6 cellular contexts compared by ENCODE assay signal in the genomic region with DNA sequence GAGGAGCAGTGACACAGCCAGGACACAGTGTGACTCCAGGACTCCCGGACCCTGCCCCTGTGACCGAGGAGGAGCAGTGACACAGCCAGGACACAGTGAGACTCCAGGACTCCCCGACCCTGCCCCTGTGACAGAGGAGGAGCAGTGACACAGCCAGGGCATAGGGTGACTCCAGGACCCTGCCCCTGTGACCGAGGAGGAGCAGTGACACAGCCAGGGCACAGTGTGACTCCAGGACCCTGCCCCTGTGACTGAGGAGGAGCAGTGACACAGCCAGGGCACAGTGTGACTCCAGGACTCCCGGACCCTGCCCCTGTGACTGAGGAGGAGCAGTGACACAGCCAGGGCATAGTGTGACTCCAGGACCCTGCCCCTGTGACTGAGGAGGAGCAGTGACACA. TPM values are rescaled to one million over a fixed set of nuclear protein-coding genes. Genes with fewer than 3 reads are reported as not detected.
DNase-seq lines count a peak whose midpoint lies in the region; ATAC-seq, FAIRE-seq and TF ChIP-seq lines count a peak whose summit lies in the region.
"Not testable (repeated sequence)": the region's sequence is repeated elsewhere in the genome, so short reads cannot be mapped to it uniquely, and the experiment has no call there.

No MANE protein-coding gene starts in this region.

- POLR2A ChIA-PET in HepG2 (lab: Yijun Ruan, JAX), result not testable (repeated sequence)

- not testable (repeated sequence) for ATAC-seq in HepG2

- not testable (repeated sequence) for TF ChIP-seq CTCF in bronchial epithelial cell (IDR thresholded peaks at IDR 0.05; ENCODE audit: insufficient read depth, low read length, severe bottlenecking); HepG2 (CRISPR knock-in tag; IDR thresholded peaks at IDR 0.05); osteocyte (IDR thresholded peaks at IDR 0.05)

- peaks cover 14% of the 10 kb centered on the region for H3K9me3 Mint-ChIP-seq in osteocyte (ENCODE audit: unreplicated experiment)

- H3K36me3 ChIP-seq in bronchial epithelial cell (ENCODE audit: control insufficient read depth, insufficient read depth, low read length); HepG2 (replicated peaks in 1 of 2; ENCODE audit: control insufficient read depth in 1 of 2, insufficient read depth in 2 of 2, low read length in 2 of 2): not testable (repeated sequence)

- WGBS in HepG2 (ENCODE audit: low lambda C conversion rate), result no CpG with 5 or more reads among the region's 5 CpGs

- FAIRE-seq in HTR-8/SVneo (lab: Jason Lieb, UNC), result peak; percentile 33
- peak; percentile 62 for FAIRE-seq in bronchial epithelial cell (lab: Jason Lieb, UNC)
- FAIRE-seq in HepG2 (lab: Jason Lieb, UNC), result not testable (repeated sequence)
- FAIRE-seq in urothelium cell line (lab: Jason Lieb, UNC), result peak; percentile 69

- H3K4me1 ChIP-seq in HepG2 (ENCODE audit: insufficient read depth, low read length), result peaks cover 11% of the 10 kb centered on the region; the same call in 1 of the 2 replicates

- not testable (repeated sequence) for H3K36me3 Mint-ChIP-seq in osteocyte (ENCODE audit: unreplicated experiment)

- in situ Hi-C loops in HepG2 (cut with HindIII; ENCODE audit: extremely low pct_ligation_motif_present, low pct_unique_long_range_greater_than_20kb), result not testable (repeated sequence)

- H3K27me3 Mint-ChIP-seq in osteocyte (ENCODE audit: unreplicated experiment), result not testable (repeated sequence)

- not testable (repeated sequence) for H3K27ac Mint-ChIP-seq in osteocyte (ENCODE audit: unreplicated experiment)

- H3K27ac ChIP-seq in HepG2 (ENCODE audit: extremely low read length, insufficient read depth, low read length), result not testable (repeated sequence)

- TF ChIP-seq POLR2A in HepG2 (IDR thresholded peaks at IDR 0.05; ENCODE audit: insufficient read depth in 1 of 2, low read depth in 2 of 2, low read length in 2 of 2), result not testable (repeated sequence)

- not testable (repeated sequence) for H3K4me3 Mint-ChIP-seq in osteocyte (ENCODE audit: unreplicated experiment)

- BruUV-seq in HepG2 (replicated peaks; lab: Mats Ljungman, UMichigan), result not testable (repeated sequence)

- H3K27me3 ChIP-seq in bronchial epithelial cell (ENCODE audit: control insufficient read depth, insufficient read depth, low read length), result not testable (repeated sequence)
- H3K27me3 ChIP-seq in HepG2 (ENCODE audit: control insufficient read depth in 1 of 2, insufficient read depth in 2 of 2, low read length in 2 of 2), result peaks cover 16 to 38% of the 10 kb centered on the region in 2 experiments; a peak in 3 of 5 replicates

- not testable (repeated sequence) for H3K4me3 ChIP-seq in bronchial epithelial cell (ENCODE audit: low read depth, low read length); HepG2 (replicated peaks in 1 of 3; ENCODE audit: insufficient read depth in 1 of 3, low read depth in 2 of 3, low read length in 3 of 3)

- intact Hi-C loops in HepG2 (cut with micrococcal nuclease; ENCODE audit: unreplicated experiment), result not testable (repeated sequence)

- not testable (repeated sequence) for TF ChIP-seq RAD21 in HepG2 (CRISPR knock-in tag; IDR thresholded peaks at IDR 0.05)

- CTCF ChIA-PET in HepG2 (lab: Yijun Ruan, JAX; ENCODE audit: low intra/inter-chr PET ratio, low total read pairs), result not testable (repeated sequence)

- H3K79me2 ChIP-seq in HepG2 (ENCODE audit: insufficient read depth, low read length), result not testable (repeated sequence)

- not testable (repeated sequence) for TF ChIP-seq EP300 in HepG2 (IDR thresholded peaks at IDR 0.05; ENCODE audit: low read depth in 2 of 2, low read length in 2 of 2); HepG2 (CRISPR knock-in tag; IDR thresholded peaks at IDR 0.05; ENCODE audit: borderline replicate concordance)

- not testable (repeated sequence) for DNase-seq in HTR-8/SVneo (ENCODE audit: insufficient read length, low spot score); bronchial epithelial cell (ENCODE audit: low read depth); HepG2 (ENCODE audit: low spot score); urothelium cell line (ENCODE audit: low spot score)
- DNase-seq in mesenteric fat pad (ENCODE audit: low spot score) (peak; percentile 26), osteocyte (ENCODE audit: extremely low spot score, unreplicated experiment) (peak; percentile 53)

- H2AFZ ChIP-seq in HepG2 (ENCODE audit: low read length), result not testable (repeated sequence)

- not testable (repeated sequence) for H4K20me1 ChIP-seq in HepG2 (ENCODE audit: insufficient read depth, low read length)

- not testable (repeated sequence) for H3K9me3 ChIP-seq in HepG2 (ENCODE audit: low read length)

- not testable (repeated sequence) for H3K9ac ChIP-seq in HepG2 (ENCODE audit: insufficient read depth, low read depth, low read length)

- peaks cover 24% of the 10 kb centered on the region for H3K4me1 Mint-ChIP-seq in osteocyte (ENCODE audit: unreplicated experiment)

- 0 out of 2 replicates have a peak overlapping the region, but pooled peaks have one; percentile 7 for H3K4me2 ChIP-seq in HepG2 (ENCODE audit: low read depth, low read length)

RNA-seq across cellular contexts. Expression of a gene that starts 12.7 kb away (rescaled TPM):
- total RNA-seq in bronchial epithelial cell, result 1.0 and 12.6 TPM in 2 replicates
- total RNA-seq in HepG2 (2016; rRNA removed; fragmentation: Illumina TruSeq; extraction: Trizol), result 0.07 and 0.14 TPM in 2 replicates
- total RNA-seq in HepG2 (2016; cell fraction: cytosol; rRNA removed; fragmentation: Illumina TruSeq; extraction: Trizol; ENCODE audit: low read depth), result not detected in 2 replicates
- total RNA-seq in HepG2 (2016; cell fraction: insoluble cytoplasmic fraction; rRNA removed; fragmentation: Illumina TruSeq; extraction: Trizol), result 0.06 TPM in 1 of 2 replicates, not detected in the other
- not detected in 2 replicates for total RNA-seq in HepG2 (2016; cell fraction: membrane; rRNA removed; fragmentation: Illumina TruSeq; extraction: Trizol)
- total RNA-seq in HepG2 (2016; cell fraction: nucleus; rRNA removed; fragmentation: Illumina TruSeq; extraction: Trizol), result 0.13 and 0.22 TPM in 2 replicates
- 0.41 and 1.6 TPM in 2 replicates for polyA plus RNA-seq in HepG2 (2011; rRNA removed)
- polyA plus RNA-seq in HepG2 (2011; cell fraction: cytosol; rRNA removed), result 0.27 and 0.31 TPM in 2 replicates
- polyA plus RNA-seq in HepG2 (2011; cell fraction: nucleus; rRNA removed), result 8.5 and 10.4 TPM in 2 replicates
- polyA plus RNA-seq in HepG2 (2012), result 0.36 and 0.81 TPM in 2 replicates
- polyA plus RNA-seq in HepG2 (2016; cell fraction: cytosol; fragmentation: Illumina TruSeq; extraction: Trizol; ENCODE audit: low read depth), result not detected in 2 replicates
- polyA plus RNA-seq in HepG2 (2016; cell fraction: insoluble cytoplasmic fraction; fragmentation: Illumina TruSeq; extraction: Trizol; ENCODE audit: low read depth), result not detected in 2 replicates
- not detected in 2 replicates for polyA plus RNA-seq in HepG2 (2016; cell fraction: membrane; fragmentation: Illumina TruSeq; extraction: Trizol; ENCODE audit: low read depth)
- 0.48 and 0.69 TPM in 2 replicates for polyA plus RNA-seq in HepG2 (2016; cell fraction: nucleus; fragmentation: Illumina TruSeq; extraction: Trizol; ENCODE audit: insufficient read depth, low read depth)
- polyA minus RNA-seq in HepG2 (2011; rRNA and poly(A)+ RNA removed; ENCODE audit: low replicate concordance), result 0.44 TPM in 1 of 2 replicates, not detected in the other
- not detected in 2 replicates for polyA minus RNA-seq in HepG2 (2011; cell fraction: cytosol; rRNA and poly(A)+ RNA removed)
- 0.52 and 1.2 TPM in 2 replicates for polyA minus RNA-seq in HepG2 (2011; cell fraction: nucleus; rRNA and poly(A)+ RNA removed)
- 735 TPM for total RNA-seq in mesenteric fat pad
- total RNA-seq in osteocyte, result 1,821 and 1,951 TPM in 2 replicates

Comparison
In these comparisons a context has a peak if more than half of its experiments do, and no peak if none do; other contexts are left out.
1. RNA of a gene that starts 12.7 kb away (total RNA-seq): 1,821 to 1,951 TPM in osteocyte and 735 TPM in mesenteric fat pad (single experiment); 1.0 to 12.6 TPM in bronchial epithelial cell and 0.06 to 0.22 TPM in HepG2; every median in the first group is over 10 times any median in the second.